15 cellular contexts compared by ENCODE assay signal in genomic region chr5:126614189-126614588, GRCh38.
"Had no signal": no experiment of that assay in that cellular context is flagged by ENCODE, and none has a peak within 500 bp of the region (broad histone marks: within the 10 kb centered on the region; RNA-seq: fewer than 3 reads in every experiment).

No MANE protein-coding gene starts in this region.

- H3K27me3 ChIP-seq: brain microvascular endothelial cell, dorsolateral prefrontal cortex, esophagus muscularis mucosa, suprapubic skin had no signal

- DNase-seq: activated CD4-positive, alpha-beta T cell treated with anti-CD3 and anti-CD28 coated beads for 4 hours; activated effector memory CD4-positive, alpha-beta T cell treated with anti-CD3 and anti-CD28 coated beads, Interleukin-2, amount 50 U/mL, for 16 hours; activated naive CD8-positive, alpha-beta T cell treated with anti-CD3 and anti-CD28 coated beads for 36 hours; brain microvascular endothelial cell; dorsolateral prefrontal cortex; glutamatergic neuron; naive thymus-derived CD8-positive, alpha-beta T cell; nucleus accumbens; right cardiac atrium; small intestine had no signal

- ATAC-seq: naive thymus-derived CD8-positive, alpha-beta T cell; right cardiac atrium had no signal

- H3K9me3 ChIP-seq: esophagus muscularis mucosa, suprapubic skin had no signal

- H3K9me3 Mint-ChIP-seq: activated naive CD8-positive, alpha-beta T cell treated with anti-CD3 and anti-CD28 coated beads for 36 hours; naive thymus-derived CD8-positive, alpha-beta T cell; T-helper 1 cell treated with Interleukin-12 subunit alpha and Interleukin-12 subunit beta and Interleukin-4 antibody, amounts not matched to agents 30 μg/mL and 1 μg/mL, for 36 hours; type B pancreatic cell had no signal

- H3K4me3 Mint-ChIP-seq: activated naive CD8-positive, alpha-beta T cell treated with anti-CD3 and anti-CD28 coated beads for 36 hours; naive thymus-derived CD8-positive, alpha-beta T cell; T-helper 1 cell treated with Interleukin-12 subunit alpha and Interleukin-12 subunit beta and Interleukin-4 antibody, amounts not matched to agents 30 μg/mL and 1 μg/mL, for 36 hours; type B pancreatic cell had no signal

- H3K27me3 Mint-ChIP-seq: activated naive CD8-positive, alpha-beta T cell treated with anti-CD3 and anti-CD28 coated beads for 36 hours; naive thymus-derived CD8-positive, alpha-beta T cell; progenitor cell of endocrine pancreas; type B pancreatic cell had no signal

- H3K4me3 ChIP-seq: dorsolateral prefrontal cortex, esophagus muscularis mucosa, suprapubic skin had no signal

- H3K27ac Mint-ChIP-seq: activated naive CD8-positive, alpha-beta T cell treated with anti-CD3 and anti-CD28 coated beads for 36 hours; progenitor cell of endocrine pancreas; T-helper 1 cell treated with Interleukin-12 subunit alpha and Interleukin-12 subunit beta and Interleukin-4 antibody, amounts not matched to agents 30 μg/mL and 1 μg/mL, for 36 hours; type B pancreatic cell had no signal

- H3K27ac ChIP-seq: brain microvascular endothelial cell, dorsolateral prefrontal cortex, esophagus muscularis mucosa, suprapubic skin had no signal
